2 cellular contexts compared by ENCODE assay signal in the genomic region with DNA sequence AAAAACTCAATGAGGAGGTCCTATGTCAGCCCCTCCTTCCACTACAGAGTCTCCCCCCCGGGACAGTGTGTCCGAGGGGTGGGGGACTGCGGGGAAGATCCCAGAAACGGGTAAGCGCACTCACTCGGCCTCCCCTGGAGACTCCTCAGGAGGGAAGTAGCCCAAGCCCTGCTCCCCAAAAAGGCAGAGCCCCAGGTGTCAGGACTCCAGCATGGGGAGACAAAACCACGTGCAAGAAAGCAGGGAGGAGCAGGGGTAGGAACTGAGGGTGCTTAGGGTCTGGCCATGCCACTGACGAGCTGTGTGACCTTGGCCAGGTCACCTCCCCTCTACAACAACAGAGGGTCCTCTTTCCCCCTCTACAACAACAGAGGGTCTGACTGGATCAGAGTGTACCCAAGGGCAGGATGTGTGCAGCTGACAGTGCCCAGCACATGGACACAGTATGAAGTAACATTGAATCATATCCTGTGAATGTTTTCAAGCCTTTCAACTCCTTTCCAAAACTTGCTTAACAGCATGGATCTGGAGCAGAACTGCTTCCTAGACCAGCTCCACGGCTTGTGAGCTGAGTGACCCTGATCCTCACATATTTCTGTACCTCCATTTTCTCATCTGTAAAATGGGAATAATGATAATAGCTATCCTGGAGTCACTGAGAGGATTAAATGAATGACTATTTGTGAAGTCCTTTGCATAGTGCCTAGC.
TF ChIP-seq lines count a peak whose summit lies in the region.

No MANE protein-coding gene starts in this region.

TF ChIP-seq in SK-N-SH, 30 proteins besides CTCF, POLR2A, EP300 and RAD21 (continued from another document):
- TF ChIP-seq, protein P1, sequence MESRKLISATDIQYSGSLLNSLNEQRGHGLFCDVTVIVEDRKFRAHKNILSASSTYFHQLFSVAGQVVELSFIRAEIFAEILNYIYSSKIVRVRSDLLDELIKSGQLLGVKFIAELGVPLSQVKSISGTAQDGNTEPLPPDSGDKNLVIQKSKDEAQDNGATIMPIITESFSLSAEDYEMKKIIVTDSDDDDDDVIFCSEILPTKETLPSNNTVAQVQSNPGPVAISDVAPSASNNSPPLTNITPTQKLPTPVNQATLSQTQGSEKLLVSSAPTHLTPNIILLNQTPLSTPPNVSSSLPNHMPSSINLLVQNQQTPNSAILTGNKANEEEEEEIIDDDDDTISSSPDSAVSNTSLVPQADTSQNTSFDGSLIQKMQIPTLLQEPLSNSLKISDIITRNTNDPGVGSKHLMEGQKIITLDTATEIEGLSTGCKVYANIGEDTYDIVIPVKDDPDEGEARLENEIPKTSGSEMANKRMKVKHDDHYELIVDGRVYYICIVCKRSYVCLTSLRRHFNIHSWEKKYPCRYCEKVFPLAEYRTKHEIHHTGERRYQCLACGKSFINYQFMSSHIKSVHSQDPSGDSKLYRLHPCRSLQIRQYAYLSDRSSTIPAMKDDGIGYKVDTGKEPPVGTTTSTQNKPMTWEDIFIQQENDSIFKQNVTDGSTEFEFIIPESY (IDR thresholded peaks at IDR 0.05; ENCODE audit: borderline replicate concordance, low read depth): no peak
- peak; percentile 20; the same call in 1 of the 2 replicates for TF ChIP-seq FOSL2 (IDR thresholded peaks at IDR 0.05; ENCODE audit: borderline replicate concordance, low read depth)
- no peak for TF ChIP-seq POLR2AphosphoS5 (IDR thresholded peaks at IDR 0.05; ENCODE audit: low read depth, low read length)

TF ChIP-seq in SK-N-SH treated with all-trans-retinoic acid at 6 μM for 48 hours, 23 proteins besides CTCF, POLR2A, EP300 and RAD21 (continued from another document):
- TF ChIP-seq, protein P2, sequence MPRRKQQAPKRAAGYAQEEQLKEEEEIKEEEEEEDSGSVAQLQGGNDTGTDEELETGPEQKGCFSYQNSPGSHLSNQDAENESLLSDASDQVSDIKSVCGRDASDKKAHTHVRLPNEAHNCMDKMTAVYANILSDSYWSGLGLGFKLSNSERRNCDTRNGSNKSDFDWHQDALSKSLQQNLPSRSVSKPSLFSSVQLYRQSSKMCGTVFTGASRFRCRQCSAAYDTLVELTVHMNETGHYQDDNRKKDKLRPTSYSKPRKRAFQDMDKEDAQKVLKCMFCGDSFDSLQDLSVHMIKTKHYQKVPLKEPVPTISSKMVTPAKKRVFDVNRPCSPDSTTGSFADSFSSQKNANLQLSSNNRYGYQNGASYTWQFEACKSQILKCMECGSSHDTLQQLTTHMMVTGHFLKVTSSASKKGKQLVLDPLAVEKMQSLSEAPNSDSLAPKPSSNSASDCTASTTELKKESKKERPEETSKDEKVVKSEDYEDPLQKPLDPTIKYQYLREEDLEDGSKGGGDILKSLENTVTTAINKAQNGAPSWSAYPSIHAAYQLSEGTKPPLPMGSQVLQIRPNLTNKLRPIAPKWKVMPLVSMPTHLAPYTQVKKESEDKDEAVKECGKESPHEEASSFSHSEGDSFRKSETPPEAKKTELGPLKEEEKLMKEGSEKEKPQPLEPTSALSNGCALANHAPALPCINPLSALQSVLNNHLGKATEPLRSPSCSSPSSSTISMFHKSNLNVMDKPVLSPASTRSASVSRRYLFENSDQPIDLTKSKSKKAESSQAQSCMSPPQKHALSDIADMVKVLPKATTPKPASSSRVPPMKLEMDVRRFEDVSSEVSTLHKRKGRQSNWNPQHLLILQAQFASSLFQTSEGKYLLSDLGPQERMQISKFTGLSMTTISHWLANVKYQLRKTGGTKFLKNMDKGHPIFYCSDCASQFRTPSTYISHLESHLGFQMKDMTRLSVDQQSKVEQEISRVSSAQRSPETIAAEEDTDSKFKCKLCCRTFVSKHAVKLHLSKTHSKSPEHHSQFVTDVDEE (CRISPR knock-in tag; IDR thresholded peaks at IDR 0.05): no peak
- TF ChIP-seq TOX (CRISPR knock-in tag; IDR thresholded peaks at IDR 0.05; ENCODE audit: borderline replicate concordance): no peak
- TF ChIP-seq, protein P3, sequence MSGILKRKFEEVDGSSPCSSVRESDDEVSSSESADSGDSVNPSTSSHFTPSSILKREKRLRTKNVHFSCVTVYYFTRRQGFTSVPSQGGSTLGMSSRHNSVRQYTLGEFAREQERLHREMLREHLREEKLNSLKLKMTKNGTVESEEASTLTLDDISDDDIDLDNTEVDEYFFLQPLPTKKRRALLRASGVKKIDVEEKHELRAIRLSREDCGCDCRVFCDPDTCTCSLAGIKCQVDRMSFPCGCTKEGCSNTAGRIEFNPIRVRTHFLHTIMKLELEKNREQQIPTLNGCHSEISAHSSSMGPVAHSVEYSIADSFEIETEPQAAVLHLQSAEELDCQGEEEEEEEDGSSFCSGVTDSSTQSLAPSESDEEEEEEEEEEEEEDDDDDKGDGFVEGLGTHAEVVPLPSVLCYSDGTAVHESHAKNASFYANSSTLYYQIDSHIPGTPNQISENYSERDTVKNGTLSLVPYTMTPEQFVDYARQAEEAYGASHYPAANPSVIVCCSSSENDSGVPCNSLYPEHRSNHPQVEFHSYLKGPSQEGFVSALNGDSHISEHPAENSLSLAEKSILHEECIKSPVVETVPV (CRISPR knock-in tag; IDR thresholded peaks at IDR 0.05): no peak
- TF ChIP-seq, protein P4, sequence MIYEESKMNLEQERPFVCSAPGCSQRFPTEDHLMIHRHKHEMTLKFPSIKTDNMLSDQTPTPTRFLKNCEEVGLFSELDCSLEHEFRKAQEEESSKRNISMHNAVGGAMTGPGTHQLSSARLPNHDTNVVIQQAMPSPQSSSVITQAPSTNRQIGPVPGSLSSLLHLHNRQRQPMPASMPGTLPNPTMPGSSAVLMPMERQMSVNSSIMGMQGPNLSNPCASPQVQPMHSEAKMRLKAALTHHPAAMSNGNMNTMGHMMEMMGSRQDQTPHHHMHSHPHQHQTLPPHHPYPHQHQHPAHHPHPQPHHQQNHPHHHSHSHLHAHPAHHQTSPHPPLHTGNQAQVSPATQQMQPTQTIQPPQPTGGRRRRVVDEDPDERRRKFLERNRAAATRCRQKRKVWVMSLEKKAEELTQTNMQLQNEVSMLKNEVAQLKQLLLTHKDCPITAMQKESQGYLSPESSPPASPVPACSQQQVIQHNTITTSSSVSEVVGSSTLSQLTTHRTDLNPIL (CRISPR knock-in tag; IDR thresholded peaks at IDR 0.05; ENCODE audit: low read depth): no peak
- no peak for TF ChIP-seq SNAI2 (CRISPR knock-in tag; IDR thresholded peaks at IDR 0.05)
- no peak for TF ChIP-seq ZNF70 (CRISPR knock-in tag; IDR thresholded peaks at IDR 0.05)
- TF ChIP-seq BACH2 (CRISPR knock-in tag; IDR thresholded peaks at IDR 0.05; ENCODE audit: borderline replicate concordance): no peak
- no peak for TF ChIP-seq ZNF565 (CRISPR knock-in tag; conservative IDR thresholded peaks at IDR 0.05; ENCODE audit: low read depth)
- no peak for TF ChIP-seq GLIS3 (CRISPR knock-in tag; IDR thresholded peaks at IDR 0.05)
